Comparison of ENCODE assay signal across 19 cellular contexts in the genomic region with DNA sequence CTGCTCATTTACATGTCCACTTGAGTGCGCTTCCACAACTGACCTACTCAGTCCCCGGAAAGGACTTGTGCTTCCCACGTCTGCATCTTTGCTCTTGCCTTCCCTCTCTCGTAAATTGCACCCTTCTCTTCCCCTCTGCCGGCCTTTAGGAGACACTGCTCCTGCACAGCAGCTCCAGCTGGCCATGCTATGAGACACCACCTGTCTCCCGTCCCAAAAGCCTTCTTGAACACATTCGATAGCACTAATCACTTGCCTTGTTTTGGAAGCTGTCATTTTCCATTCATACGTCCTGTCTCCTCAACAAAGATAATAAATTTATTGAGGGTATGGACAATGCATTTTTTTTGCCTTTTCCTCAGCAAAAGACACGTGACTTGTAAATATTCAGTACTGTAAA. TPM values are rescaled to one million over a fixed set of nuclear protein-coding genes. Genes with fewer than 3 reads are reported as not detected.
DNase-seq lines count a peak whose midpoint lies in the region; ATAC-seq and TF ChIP-seq lines count a peak whose summit lies in the region.
"Had no signal": no experiment of that assay in that cellular context is flagged by ENCODE, and none has a peak within 500 bp of the region (broad histone marks: within the 10 kb centered on the region; RNA-seq: fewer than 3 reads in every experiment).

No MANE protein-coding gene starts in this region.

- H3K27ac ChIP-seq in esophagus muscularis mucosa (replicated peaks in 1 of 4) = no peak overlapping the region
- H3K27ac ChIP-seq: 22Rv1, A549, BLaER1, GM23248 had no signal

- POLR2A ChIA-PET in activated CD4-positive, alpha-beta T cell treated with anti-CD3 and anti-CD28 coated beads for 36 hours (lab: Charles Lee) = no interaction called here

- no peak overlapping the region for H3K4me3 ChIP-seq in esophagus muscularis mucosa
- H3K4me3 ChIP-seq: A549, BLaER1, GM23248 had no signal

- TF ChIP-seq EP300 in esophagus muscularis mucosa (IDR thresholded peaks at IDR 0.05) = no peak

- H3K27ac Mint-ChIP-seq in activated CD4-positive, alpha-beta T cell treated with anti-CD3 and anti-CD28 coated beads, Interleukin-2, amount 10 ng/mL, durations not matched to agents 24 days and 14 days = no peak overlapping the region
- H3K27ac Mint-ChIP-seq in activated CD4-positive, alpha-beta T cell treated with anti-CD3 and anti-CD28 coated beads for 36 hours = no peak overlapping the region
- H3K27ac Mint-ChIP-seq: CD14-positive monocyte; CD4-positive, alpha-beta memory T cell; IgD-negative memory B cell had no signal

- no peak for ATAC-seq in activated CD4-positive, alpha-beta T cell treated with anti-CD3 and anti-CD28 coated beads for 36 hours
- no peak for ATAC-seq in HG02840 (IDR thresholded peaks at IDR 0.05; ENCODE audit: low FRiP score, unreplicated experiment)
- ATAC-seq: A549, HepG2 had no signal

- H3K36me3 ChIP-seq in esophagus muscularis mucosa = no peaks in the 10 kb centered on the region
- H3K36me3 ChIP-seq: BLaER1 had no signal

- 63% methylated on average over 9 of the region's 9 CpGs for WGBS in esophagus muscularis mucosa

- H3K4me1 Mint-ChIP-seq in activated CD4-positive, alpha-beta T cell treated with anti-CD3 and anti-CD28 coated beads, Interleukin-2, amount 10 ng/mL, durations not matched to agents 24 days and 14 days = no peaks in the 10 kb centered on the region
- H3K4me1 Mint-ChIP-seq in activated CD4-positive, alpha-beta T cell treated with anti-CD3 and anti-CD28 coated beads for 36 hours = no peaks in the 10 kb centered on the region
- H3K4me1 Mint-ChIP-seq: CD14-positive monocyte; CD4-positive, alpha-beta memory T cell had no signal

- TF ChIP-seq POLR2A in esophagus muscularis mucosa (IDR thresholded peaks at IDR 0.05; ENCODE audit: low read depth) = no peak

- no peak overlapping the region for H3K4me3 Mint-ChIP-seq in activated CD4-positive, alpha-beta T cell treated with anti-CD3 and anti-CD28 coated beads, Interleukin-2, amount 10 ng/mL, durations not matched to agents 24 days and 14 days
- no peak overlapping the region for H3K4me3 Mint-ChIP-seq in activated CD4-positive, alpha-beta T cell treated with anti-CD3 and anti-CD28 coated beads for 36 hours
- H3K4me3 Mint-ChIP-seq: CD4-positive, alpha-beta memory T cell; IgD-negative memory B cell had no signal

- no peak for TF ChIP-seq CTCF in esophagus muscularis mucosa (IDR thresholded peaks at IDR 0.05)

- no peaks in the 10 kb centered on the region for H3K9me3 Mint-ChIP-seq in activated CD4-positive, alpha-beta T cell treated with anti-CD3 and anti-CD28 coated beads, Interleukin-2, amount 10 ng/mL, durations not matched to agents 24 days and 14 days
- no peaks in the 10 kb centered on the region for H3K9me3 Mint-ChIP-seq in activated CD4-positive, alpha-beta T cell treated with anti-CD3 and anti-CD28 coated beads for 36 hours (ENCODE audit: low read depth)
- H3K9me3 Mint-ChIP-seq: CD14-positive monocyte; CD4-positive, alpha-beta memory T cell; IgD-negative memory B cell had no signal

- H3K27me3 Mint-ChIP-seq in activated CD4-positive, alpha-beta T cell treated with anti-CD3 and anti-CD28 coated beads, Interleukin-2, amount 10 ng/mL, durations not matched to agents 24 days and 14 days = peaks cover 32% of the 10 kb centered on the region
- H3K27me3 Mint-ChIP-seq in activated CD4-positive, alpha-beta T cell treated with anti-CD3 and anti-CD28 coated beads for 36 hours = peaks cover 32% of the 10 kb centered on the region

- DNase-seq in DMS 273 (lab: John Stamatoyannopoulos, UW; ENCODE audit: unreplicated experiment) (peak; percentile 1), DMS 273 treated with DMSO at 0.1 percent for 48 hours (lab: John Stamatoyannopoulos, UW) (no peak), NCI-H524 (lab: John Stamatoyannopoulos, UW) (peak; percentile 33 to 73), esophagus muscularis mucosa (ENCODE audit: extremely low spot score) (peak; percentile 75), activated gamma-delta T cell (lab: John Stamatoyannopoulos, UW) (no peak)
- DNase-seq in activated CD4-positive, alpha-beta T cell treated with anti-CD3 and anti-CD28 coated beads, Interleukin-2, amount 10 ng/mL, durations not matched to agents 24 days and 14 days = peak; percentile 27
- DNase-seq in activated CD4-positive, alpha-beta T cell treated with anti-CD3 and anti-CD28 coated beads for 36 hours = no peak
- DNase-seq: CD4-positive, alpha-beta memory T cell; DMS79; GDM1; GM23248; HCEC 1CT had no signal

- CTCF ChIA-PET in activated CD4-positive, alpha-beta T cell treated with anti-CD3 and anti-CD28 coated beads for 36 hours (lab: Charles Lee) = interaction anchor here (1.1 kb wide), 1 partner anchor 117 kb away, joined by 4 read pairs; no protein-coding TSS in a partner anchor

- H3K9me3 ChIP-seq in esophagus muscularis mucosa = no peaks in the 10 kb centered on the region
- H3K9me3 ChIP-seq: A549, BLaER1 had no signal

- H3K36me3 Mint-ChIP-seq in activated CD4-positive, alpha-beta T cell treated with anti-CD3 and anti-CD28 coated beads, Interleukin-2, amount 10 ng/mL, durations not matched to agents 24 days and 14 days (ENCODE audit: low read depth) = no peaks in the 10 kb centered on the region
- H3K36me3 Mint-ChIP-seq in activated CD4-positive, alpha-beta T cell treated with anti-CD3 and anti-CD28 coated beads for 36 hours (ENCODE audit: low read depth) = no peaks in the 10 kb centered on the region
- H3K36me3 Mint-ChIP-seq: CD14-positive monocyte; CD4-positive, alpha-beta memory T cell; IgD-negative memory B cell had no signal

- intact Hi-C loops in activated CD4-positive, alpha-beta T cell treated with anti-CD3 and anti-CD28 coated beads, Interleukin-2, amount 10 ng/mL, durations not matched to agents 24 days and 14 days (cut with micrococcal nuclease) = no loop called here
- intact Hi-C loops in activated CD4-positive, alpha-beta T cell treated with anti-CD3 and anti-CD28 coated beads for 36 hours (cut with DNase I, micrococcal nuclease) = no loop called here
- intact Hi-C loops in esophagus muscularis mucosa (cut with DNase I) = no loop called here

- H3K27me3 ChIP-seq in esophagus muscularis mucosa = peaks cover 0 to 20% (median 0%) of the 10 kb centered on the region in 4 donors
- H3K27me3 ChIP-seq: BLaER1 had no signal

- H3K4me1 ChIP-seq in esophagus muscularis mucosa = no peaks in the 10 kb centered on the region
- H3K4me1 ChIP-seq: A549, BLaER1 had no signal

RNA-seq across cellular contexts. Expression of gene KCNA1, which starts 15.7 kb away (rescaled TPM):
- not detected in 2 replicates for total RNA-seq in activated CD4-positive, alpha-beta T cell treated with anti-CD3 and anti-CD28 coated beads, Interleukin-2, amount 10 ng/mL, durations not matched to agents 24 days and 14 days
- total RNA-seq in activated CD4-positive, alpha-beta T cell treated with anti-CD3 and anti-CD28 coated beads for 36 hours = not detected
- under 1 TPM in 2 of 4 donors, not detected in 2; 0.17 to 0.71 TPM for total RNA-seq in esophagus muscularis mucosa
- total RNA-seq: CD4-positive, alpha-beta memory T cell; GM23248; HepG2 had no signal

Comparison
In these comparisons a context has a peak if more than half of its experiments do, and no peak if none do; other contexts are left out.
1. DNase-seq: peak in DMS 273 (single experiment), activated CD4-positive, alpha-beta T cell treated with anti-CD3 and anti-CD28 coated beads, Interleukin-2, amount 10 ng/mL, durations not matched to agents 24 days and 14 days (single experiment), NCI-H524 (2 of 2) and esophagus muscularis mucosa (single experiment); none in DMS 273 treated with DMSO at 0.1 percent for 48 hours (single experiment), activated CD4-positive, alpha-beta T cell treated with anti-CD3 and anti-CD28 coated beads for 36 hours (single experiment) and activated gamma-delta T cell (single experiment).